Comparison of ENCODE assay signal across 8 cellular contexts in genomic region chr12:79886917-79887519, GRCh38. TPM values are rescaled to one million over a fixed set of nuclear protein-coding genes. Genes with fewer than 3 reads are reported as not detected.
A peak's percentile ranks its signal among the peaks of the same experiment; 100 is the strongest.
DNase-seq lines count a peak whose midpoint lies in the region; ATAC-seq and TF ChIP-seq lines count a peak whose summit lies in the region.

No MANE protein-coding gene starts in this region.

- H3K4me3 ChIP-seq in A673 (ENCODE audit: low read depth, low read length, poor library complexity, severe bottlenecking): no peak overlapping the region

- intact Hi-C loops in A673 (cut with micrococcal nuclease; ENCODE audit: unreplicated experiment): loop anchor here (1.0 kb wide), 1 partner anchor 299 kb away; no protein-coding TSS in a partner anchor

- H3K9me3 ChIP-seq in A673 (ENCODE audit: low read depth, low read length, poor library complexity, severe bottlenecking): no peaks in the 10 kb centered on the region

- CTCF ChIA-PET in A673 (lab: Charles Lee): interaction anchor here (0.6 kb wide), 1 partner anchor 300 kb away, joined by 5 read pairs; no protein-coding TSS in a partner anchor

- DNase-seq in A673 (ENCODE audit: low spot score): peak; percentile 71
- DNase-seq in NCI-H345 treated with DMSO at 0.1 percent for 48 hours (lab: John Stamatoyannopoulos, UW; ENCODE audit: unreplicated experiment): peak; percentile 8
- peak; percentile 26 for DNase-seq in brain pericyte (ENCODE audit: low read depth, low spot score)
- DNase-seq in left lobe of liver (ENCODE audit: low spot score): no peak
- no peak for DNase-seq in epidermal melanocyte (ENCODE audit: insufficient read length, low spot score)
- DNase-seq in cerebellar nuclear complex (lab: John Stamatoyannopoulos, UW): no peak

- H3K36me3 ChIP-seq in A673 (ENCODE audit: insufficient read depth, low read length, poor library complexity, severe bottlenecking): no peaks in the 10 kb centered on the region

- peaks cover 8% of the 10 kb centered on the region for H3K4me1 ChIP-seq in A673 (ENCODE audit: insufficient read depth, low read length, poor library complexity, severe bottlenecking)

- ATAC-seq in HG02973 (IDR thresholded peaks at IDR 0.05; ENCODE audit: unreplicated experiment) (peak; percentile 78), left lobe of liver (peak; percentile 90)

- no peak overlapping the region for H3K27ac ChIP-seq in A673 (ENCODE audit: low read depth, low read length, poor library complexity, severe bottlenecking)

- POLR2A ChIA-PET in A673 (lab: Charles Lee; ENCODE audit: low non-redundant PET): no interaction called here

- peak; percentile 77 for TF ChIP-seq CTCF in A673 (conservative IDR thresholded peaks at IDR 0.05; ENCODE audit: low read depth, low read length)
- peak; percentile 57 for TF ChIP-seq CTCF in GM12873 (IDR thresholded peaks at IDR 0.05; ENCODE audit: insufficient read depth, low read depth, low read length, missing control alignments)

- H3K27me3 ChIP-seq in A673 (replicated peaks; ENCODE audit: insufficient read depth, low read depth, low read length, poor library complexity): no peaks in the 10 kb centered on the region

- no TSS peak for BruUV-seq in A673 (replicated peaks; lab: Mats Ljungman, UMichigan)

RNA-seq across cellular contexts. Expression of gene PPP1R12A, which starts 47.9 kb away (rescaled TPM):
- total RNA-seq in A673 (2021) (80.8 and 81.2 TPM in 2 replicates), left lobe of liver (15.6 TPM)

Comparison
In these comparisons a context has a peak if more than half of its experiments do, and no peak if none do; other contexts are left out.
1. DNase-seq: peak in A673 (single experiment), NCI-H345 treated with DMSO at 0.1 percent for 48 hours (single experiment) and brain pericyte (single experiment); none in left lobe of liver (single experiment), epidermal melanocyte (single experiment) and cerebellar nuclear complex (0 of 2).